Comparison of ENCODE assay signal across 1 cellular context in the genomic region with DNA sequence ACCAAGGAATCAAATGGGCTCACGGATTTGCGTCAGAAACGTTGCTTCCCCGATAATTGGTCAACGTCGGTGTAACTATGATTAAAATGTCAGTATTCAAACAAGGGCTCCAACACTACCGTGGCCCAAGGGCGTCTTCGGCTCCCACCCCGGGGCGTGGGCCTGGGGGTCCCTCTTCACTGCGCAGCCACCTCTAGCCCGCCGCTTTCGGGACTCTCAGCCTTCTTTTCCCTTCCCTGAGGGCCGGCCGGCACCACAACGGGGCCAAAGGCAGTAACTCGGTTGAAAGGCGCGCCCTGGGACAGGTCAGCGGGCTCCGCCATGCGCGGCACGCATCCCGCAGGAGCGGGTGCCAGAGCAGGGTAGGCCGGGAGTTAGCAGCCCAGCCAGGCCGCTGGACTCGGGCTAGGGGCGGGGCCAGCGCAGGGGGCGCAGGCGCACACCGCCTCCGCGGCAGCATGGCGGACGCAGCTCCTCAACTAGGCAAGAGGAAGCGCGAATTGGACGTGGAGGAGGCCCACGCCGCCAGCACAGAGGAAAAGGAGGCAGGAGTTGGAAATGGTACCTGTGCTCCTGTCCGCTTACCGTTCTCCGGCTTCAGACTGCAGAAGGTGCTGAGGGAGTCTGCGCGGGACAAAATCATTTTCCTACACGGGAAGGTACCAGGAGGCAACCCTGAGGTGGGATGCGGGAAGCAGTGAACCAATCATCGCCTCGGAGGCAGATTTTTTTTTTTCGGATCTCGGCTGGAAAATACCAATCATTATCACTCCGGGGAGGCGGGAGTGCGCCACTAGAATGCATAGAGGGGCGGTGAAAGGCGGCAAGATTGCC.
TF ChIP-seq lines count a peak whose summit lies in the region.

Gene DCPS (plus strand): TSS at position 438 of the 834 bp plus-strand sequence. CDS start 21 bp downstream, at position 459.

TF ChIP-seq in WTC11, 78 proteins besides CTCF, POLR2A, EP300 and RAD21 (continued from another document and continues in another):
- TF ChIP-seq MAX (CRISPR knock-in tag; IDR thresholded peaks at IDR 0.05), result peak; percentile 95
- no peak for TF ChIP-seq ZNF263 (CRISPR knock-in tag; IDR thresholded peaks at IDR 0.05; ENCODE audit: low read depth)
- TF ChIP-seq, protein P1, sequence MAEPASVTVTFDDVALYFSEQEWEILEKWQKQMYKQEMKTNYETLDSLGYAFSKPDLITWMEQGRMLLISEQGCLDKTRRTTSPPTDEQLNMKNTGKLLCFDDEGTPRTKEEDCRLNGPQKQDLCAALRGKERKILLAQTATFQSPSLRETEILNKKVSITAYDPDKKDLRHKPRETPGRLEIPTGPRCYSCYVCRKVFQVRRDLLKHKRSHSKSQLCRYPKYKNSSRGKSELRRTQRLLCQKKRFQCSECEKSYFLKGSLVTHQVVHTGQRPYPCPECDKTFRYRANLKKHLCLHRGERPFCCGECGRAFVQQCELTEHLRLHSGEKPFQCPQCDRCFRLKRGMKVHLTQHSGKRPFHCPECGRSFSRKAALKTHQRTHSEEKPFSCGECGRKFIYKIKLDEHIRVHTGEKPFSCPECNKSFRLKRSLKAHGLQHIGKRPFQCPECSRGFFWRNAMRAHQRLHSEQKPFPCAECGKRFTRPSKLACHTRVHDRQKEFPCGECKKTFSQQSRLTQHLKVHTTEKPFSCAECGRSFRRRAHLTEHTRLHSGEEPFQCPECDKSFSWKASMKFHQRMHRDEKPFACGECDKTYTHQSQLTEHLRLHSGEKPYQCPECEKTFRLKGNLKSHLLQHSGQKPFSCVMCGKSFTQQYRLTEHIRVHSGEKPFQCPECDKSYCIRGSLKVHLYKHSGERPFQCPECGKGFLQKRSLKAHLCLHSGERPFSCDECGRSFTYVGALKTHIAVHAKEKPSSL (CRISPR knock-in tag; conservative IDR thresholded peaks at IDR 0.05), result no peak
- TF ChIP-seq ETV6 (CRISPR knock-in tag; IDR thresholded peaks at IDR 0.05), result peak; percentile 96
- TF ChIP-seq, protein P2, sequence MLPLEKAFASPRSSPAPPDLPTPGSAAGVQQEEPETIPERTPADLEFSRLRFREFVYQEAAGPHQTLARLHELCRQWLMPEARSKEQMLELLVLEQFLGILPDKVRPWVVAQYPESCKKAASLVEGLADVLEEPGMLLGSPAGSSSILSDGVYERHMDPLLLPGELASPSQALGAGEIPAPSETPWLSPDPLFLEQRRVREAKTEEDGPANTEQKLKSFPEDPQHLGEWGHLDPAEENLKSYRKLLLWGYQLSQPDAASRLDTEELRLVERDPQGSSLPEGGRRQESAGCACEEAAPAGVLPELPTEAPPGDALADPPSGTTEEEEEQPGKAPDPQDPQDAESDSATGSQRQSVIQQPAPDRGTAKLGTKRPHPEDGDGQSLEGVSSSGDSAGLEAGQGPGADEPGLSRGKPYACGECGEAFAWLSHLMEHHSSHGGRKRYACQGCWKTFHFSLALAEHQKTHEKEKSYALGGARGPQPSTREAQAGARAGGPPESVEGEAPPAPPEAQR (CRISPR knock-in tag; IDR thresholded peaks at IDR 0.05), result no peak
- peak; percentile 88 for TF ChIP-seq MYBL2 (CRISPR knock-in tag; IDR thresholded peaks at IDR 0.05)
- peak; percentile 81 for TF ChIP-seq CREM (CRISPR knock-in tag; IDR thresholded peaks at IDR 0.05)
- TF ChIP-seq CBFB (CRISPR knock-in tag; IDR thresholded peaks at IDR 0.05; ENCODE audit: low read depth), result peak; percentile 91
- TF ChIP-seq, protein P3, sequence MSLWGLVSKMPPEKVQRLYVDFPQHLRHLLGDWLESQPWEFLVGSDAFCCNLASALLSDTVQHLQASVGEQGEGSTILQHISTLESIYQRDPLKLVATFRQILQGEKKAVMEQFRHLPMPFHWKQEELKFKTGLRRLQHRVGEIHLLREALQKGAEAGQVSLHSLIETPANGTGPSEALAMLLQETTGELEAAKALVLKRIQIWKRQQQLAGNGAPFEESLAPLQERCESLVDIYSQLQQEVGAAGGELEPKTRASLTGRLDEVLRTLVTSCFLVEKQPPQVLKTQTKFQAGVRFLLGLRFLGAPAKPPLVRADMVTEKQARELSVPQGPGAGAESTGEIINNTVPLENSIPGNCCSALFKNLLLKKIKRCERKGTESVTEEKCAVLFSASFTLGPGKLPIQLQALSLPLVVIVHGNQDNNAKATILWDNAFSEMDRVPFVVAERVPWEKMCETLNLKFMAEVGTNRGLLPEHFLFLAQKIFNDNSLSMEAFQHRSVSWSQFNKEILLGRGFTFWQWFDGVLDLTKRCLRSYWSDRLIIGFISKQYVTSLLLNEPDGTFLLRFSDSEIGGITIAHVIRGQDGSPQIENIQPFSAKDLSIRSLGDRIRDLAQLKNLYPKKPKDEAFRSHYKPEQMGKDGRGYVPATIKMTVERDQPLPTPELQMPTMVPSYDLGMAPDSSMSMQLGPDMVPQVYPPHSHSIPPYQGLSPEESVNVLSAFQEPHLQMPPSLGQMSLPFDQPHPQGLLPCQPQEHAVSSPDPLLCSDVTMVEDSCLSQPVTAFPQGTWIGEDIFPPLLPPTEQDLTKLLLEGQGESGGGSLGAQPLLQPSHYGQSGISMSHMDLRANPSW (CRISPR knock-in tag; conservative IDR thresholded peaks at IDR 0.05; ENCODE audit: low read depth), result no peak
- peak; percentile 91; the same call in 1 of the 2 replicates for TF ChIP-seq RELA (CRISPR knock-in tag; IDR thresholded peaks at IDR 0.05; ENCODE audit: borderline replicate concordance)
- TF ChIP-seq, protein P4, sequence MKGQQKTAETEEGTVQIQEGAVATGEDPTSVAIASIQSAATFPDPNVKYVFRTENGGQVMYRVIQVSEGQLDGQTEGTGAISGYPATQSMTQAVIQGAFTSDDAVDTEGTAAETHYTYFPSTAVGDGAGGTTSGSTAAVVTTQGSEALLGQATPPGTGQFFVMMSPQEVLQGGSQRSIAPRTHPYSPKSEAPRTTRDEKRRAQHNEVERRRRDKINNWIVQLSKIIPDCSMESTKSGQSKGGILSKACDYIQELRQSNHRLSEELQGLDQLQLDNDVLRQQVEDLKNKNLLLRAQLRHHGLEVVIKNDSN (CRISPR knock-in tag; IDR thresholded peaks at IDR 0.05), result peak; percentile 42; the same call in 1 of the 2 replicates
- TF ChIP-seq, protein P5, sequence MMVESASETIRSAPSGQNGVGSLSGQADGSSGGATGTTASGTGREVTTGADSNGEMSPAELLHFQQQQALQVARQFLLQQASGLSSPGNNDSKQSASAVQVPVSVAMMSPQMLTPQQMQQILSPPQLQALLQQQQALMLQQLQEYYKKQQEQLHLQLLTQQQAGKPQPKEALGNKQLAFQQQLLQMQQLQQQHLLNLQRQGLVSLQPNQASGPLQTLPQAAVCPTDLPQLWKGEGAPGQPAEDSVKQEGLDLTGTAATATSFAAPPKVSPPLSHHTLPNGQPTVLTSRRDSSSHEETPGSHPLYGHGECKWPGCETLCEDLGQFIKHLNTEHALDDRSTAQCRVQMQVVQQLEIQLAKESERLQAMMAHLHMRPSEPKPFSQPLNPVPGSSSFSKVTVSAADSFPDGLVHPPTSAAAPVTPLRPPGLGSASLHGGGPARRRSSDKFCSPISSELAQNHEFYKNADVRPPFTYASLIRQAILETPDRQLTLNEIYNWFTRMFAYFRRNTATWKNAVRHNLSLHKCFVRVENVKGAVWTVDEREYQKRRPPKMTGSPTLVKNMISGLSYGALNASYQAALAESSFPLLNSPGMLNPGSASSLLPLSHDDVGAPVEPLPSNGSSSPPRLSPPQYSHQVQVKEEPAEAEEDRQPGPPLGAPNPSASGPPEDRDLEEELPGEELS (CRISPR knock-in tag; IDR thresholded peaks at IDR 0.05), result peak; percentile 94
- peak; percentile 43; the same call in 1 of the 2 replicates for TF ChIP-seq E2F1 (CRISPR knock-in tag; IDR thresholded peaks at IDR 0.05)
- peak; percentile 94 for TF ChIP-seq TP53 (CRISPR knock-in tag; IDR thresholded peaks at IDR 0.05)
- no peak for TF ChIP-seq NFATC4 (CRISPR knock-in tag; IDR thresholded peaks at IDR 0.05)
- TF ChIP-seq JAZF1 (CRISPR knock-in tag; IDR thresholded peaks at IDR 0.05), result no peak
- peak; percentile 94; the same call in 1 of the 2 replicates for TF ChIP-seq SP1 (CRISPR knock-in tag; conservative IDR thresholded peaks at IDR 0.05)
- no peak; the same call in 1 of the 2 replicates for TF ChIP-seq KAT7 (CRISPR knock-in tag; IDR thresholded peaks at IDR 0.05; ENCODE audit: borderline replicate concordance)
- TF ChIP-seq, protein P6, sequence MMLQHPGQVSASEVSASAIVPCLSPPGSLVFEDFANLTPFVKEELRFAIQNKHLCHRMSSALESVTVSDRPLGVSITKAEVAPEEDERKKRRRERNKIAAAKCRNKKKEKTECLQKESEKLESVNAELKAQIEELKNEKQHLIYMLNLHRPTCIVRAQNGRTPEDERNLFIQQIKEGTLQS (CRISPR knock-in tag; conservative IDR thresholded peaks at IDR 0.05), result no peak
- TF ChIP-seq ZNF138 (CRISPR knock-in tag; conservative IDR thresholded peaks at IDR 0.05), result peak; percentile 93
- no peak; the same call in 1 of the 2 replicates for TF ChIP-seq ZNF532 (CRISPR knock-in tag; IDR thresholded peaks at IDR 0.05; ENCODE audit: borderline replicate concordance)
- TF ChIP-seq TEAD4 (CRISPR knock-in tag; IDR thresholded peaks at IDR 0.05), result no peak
- TF ChIP-seq MXD4 (CRISPR knock-in tag; IDR thresholded peaks at IDR 0.05; ENCODE audit: borderline replicate concordance), result no peak
- TF ChIP-seq ZBTB43 (CRISPR knock-in tag; IDR thresholded peaks at IDR 0.05), result peak; percentile 71
- TF ChIP-seq CREB1 (CRISPR knock-in tag; IDR thresholded peaks at IDR 0.05), result peak; percentile 85; the same call in 1 of the 2 replicates
- peak; percentile 72 for TF ChIP-seq FOXK1 (CRISPR knock-in tag; IDR thresholded peaks at IDR 0.05)
- no peak for TF ChIP-seq RORB (CRISPR knock-in tag; IDR thresholded peaks at IDR 0.05)
- TF ChIP-seq, protein P7, sequence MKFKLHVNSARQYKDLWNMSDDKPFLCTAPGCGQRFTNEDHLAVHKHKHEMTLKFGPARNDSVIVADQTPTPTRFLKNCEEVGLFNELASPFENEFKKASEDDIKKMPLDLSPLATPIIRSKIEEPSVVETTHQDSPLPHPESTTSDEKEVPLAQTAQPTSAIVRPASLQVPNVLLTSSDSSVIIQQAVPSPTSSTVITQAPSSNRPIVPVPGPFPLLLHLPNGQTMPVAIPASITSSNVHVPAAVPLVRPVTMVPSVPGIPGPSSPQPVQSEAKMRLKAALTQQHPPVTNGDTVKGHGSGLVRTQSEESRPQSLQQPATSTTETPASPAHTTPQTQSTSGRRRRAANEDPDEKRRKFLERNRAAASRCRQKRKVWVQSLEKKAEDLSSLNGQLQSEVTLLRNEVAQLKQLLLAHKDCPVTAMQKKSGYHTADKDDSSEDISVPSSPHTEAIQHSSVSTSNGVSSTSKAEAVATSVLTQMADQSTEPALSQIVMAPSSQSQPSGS (CRISPR knock-in tag; IDR thresholded peaks at IDR 0.05; ENCODE audit: borderline replicate concordance, low read depth), result no peak
- peak; percentile 93; the same call in 1 of the 2 replicates for TF ChIP-seq ATF1 (CRISPR knock-in tag; IDR thresholded peaks at IDR 0.05)
- TF ChIP-seq NR1H2 (CRISPR knock-in tag; IDR thresholded peaks at IDR 0.05), result peak; percentile 67; the same call in 1 of the 2 replicates
- TF ChIP-seq IRF2 (CRISPR knock-in tag; IDR thresholded peaks at IDR 0.05; ENCODE audit: borderline replicate concordance, low read depth), result no peak
- TF ChIP-seq ZNF423 (CRISPR knock-in tag; IDR thresholded peaks at IDR 0.05), result no peak
- TF ChIP-seq, protein P8, sequence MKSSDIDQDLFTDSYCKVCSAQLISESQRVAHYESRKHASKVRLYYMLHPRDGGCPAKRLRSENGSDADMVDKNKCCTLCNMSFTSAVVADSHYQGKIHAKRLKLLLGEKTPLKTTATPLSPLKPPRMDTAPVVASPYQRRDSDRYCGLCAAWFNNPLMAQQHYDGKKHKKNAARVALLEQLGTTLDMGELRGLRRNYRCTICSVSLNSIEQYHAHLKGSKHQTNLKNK (CRISPR knock-in tag; IDR thresholded peaks at IDR 0.05), result 0 out of 2 replicates have a peak, but pooled peaks have one; percentile 45
